Comparison of ENCODE assay signal across 8 cellular contexts in genomic region chr5:67268233-67269011, GRCh38.
DNase-seq lines count a peak whose midpoint lies in the region; ATAC-seq, FAIRE-seq and TF ChIP-seq lines count a peak whose summit lies in the region.

No MANE protein-coding gene starts in this region.

- no peak for ATAC-seq in HG03565 (IDR thresholded peaks at IDR 0.05; ENCODE audit: unreplicated experiment)

- peaks cover 54% of the 10 kb centered on the region for H3K4me1 ChIP-seq in hepatocyte (ENCODE audit: insufficient read depth)

- peak overlapping the region; percentile 94 for H3K27ac ChIP-seq in hepatocyte

- H2AFZ ChIP-seq in hepatocyte: no peak overlapping the region

- no peaks in the 10 kb centered on the region for H3K79me2 ChIP-seq in hepatocyte

- TF ChIP-seq CTCF in hepatocyte (IDR thresholded peaks at IDR 0.05; ENCODE audit: poor library complexity): no peak

- TF ChIP-seq POLR2A in GM12892 (IDR thresholded peaks at IDR 0.05; ENCODE audit: low read depth, low read length): no peak

- DNase-seq in HS-5 (ENCODE audit: low read depth) (peak; percentile 89), amygdala (lab: John Stamatoyannopoulos, UW) (peak in 54 of 56 donors; percentile 14 to 93 (median 72)), hepatocyte (ENCODE audit: low spot score) (peak; percentile 89), skeletal muscle cell (ENCODE audit: low read depth) (peak; percentile 99), GM12892 (ENCODE audit: insufficient read length) (no peak), T-helper 2 cell (no peak)
- no peak for DNase-seq in stimulated activated CD4-positive, alpha-beta T cell treated with anti-CD3 and anti-CD28 coated beads, Interleukin-4, amount 100 ng/mL, for 24 hours

- H3K4me3 ChIP-seq in hepatocyte (no peak overlapping the region), skeletal muscle cell (ENCODE audit: low read depth, low read length) (peak overlapping the region; percentile 14)

- WGBS in hepatocyte (ENCODE audit: low lambda C conversion rate, missing lambda C conversion rate): 9% methylated on average over 10 of the region's 10 CpGs

- no peak for FAIRE-seq in GM12892 (lab: Jason Lieb, UNC)

- peaks cover 3% of the 10 kb centered on the region for H3K9me3 ChIP-seq in hepatocyte (ENCODE audit: low read depth)

- H3K9me2 ChIP-seq in hepatocyte (replicated peaks; ENCODE audit: insufficient read depth): no peaks in the 10 kb centered on the region

- H3K36me3 ChIP-seq in hepatocyte (replicated peaks; ENCODE audit: insufficient read depth, low read depth): no peaks in the 10 kb centered on the region

- peak overlapping the region; percentile 38 for H3K4me2 ChIP-seq in hepatocyte

- no peaks in the 10 kb centered on the region for H4K20me1 ChIP-seq in hepatocyte (ENCODE audit: insufficient read depth, poor library complexity, severe bottlenecking)

- H3K27me3 ChIP-seq in hepatocyte: no peaks in the 10 kb centered on the region

Comparison
In these comparisons a context has a peak if more than half of its experiments do, and no peak if none do; other contexts are left out.
1. DNase-seq: peak in HS-5 (single experiment), amygdala (54 of 56), hepatocyte (single experiment) and skeletal muscle cell (single experiment); none in stimulated activated CD4-positive, alpha-beta T cell treated with anti-CD3 and anti-CD28 coated beads, Interleukin-4, amount 100 ng/mL, for 24 hours (single experiment), GM12892 (single experiment) and T-helper 2 cell (0 of 5).